Comparison of ENCODE assay signal across 30 cellular contexts in genomic region chr9:86796671-86797070, GRCh38.
"Had no signal": no experiment of that assay in that cellular context is flagged by ENCODE, and none has a peak within 500 bp of the region (broad histone marks: within the 10 kb centered on the region; RNA-seq: fewer than 3 reads in every experiment).

No MANE protein-coding gene starts in this region.

- H3K36me3 ChIP-seq: adrenal gland, cardiac muscle cell, gastroesophageal sphincter, lower lobe of right lung, pancreas, spleen, tibial nerve had no signal

- ATAC-seq: left lobe of liver; mucosa of descending colon; natural killer cell treated with Interleukin-12 subunit alpha and Interleukin-12 subunit beta and Interleukin-15 and Interleukin-18, amount 100 ng/mL, for 72 hours had no signal

- H3K9me3 Mint-ChIP-seq: natural killer cell treated with Interleukin-12 subunit alpha and Interleukin-12 subunit beta and Interleukin-15 and Interleukin-18, amount 100 ng/mL, for 72 hours; T-helper 2 cell treated with Interferon-gamma antibody and Interleukin-4, amounts not matched to agents 5 μg/mL and 100 μg/mL, for 36 hours had no signal

- H3K4me1 ChIP-seq: adrenal gland, psoas muscle, spleen had no signal

- H3K36me3 Mint-ChIP-seq: activated naive CD8-positive, alpha-beta T cell; immature natural killer cell; natural killer cell treated with Interleukin-12 subunit alpha and Interleukin-12 subunit beta and Interleukin-15 and Interleukin-18, amount 100 ng/mL, for 72 hours had no signal

- DNase-seq: activated CD4-positive, alpha-beta T cell treated with anti-CD3 and anti-CD28 coated beads for 4 hours; activated CD4-positive, alpha-beta T cell treated with anti-CD3 and anti-CD28 coated beads, Interleukin-2, amount 50 U/mL, for 48 hours; activated CD8-positive, alpha-beta memory T cell treated with anti-CD3 and anti-CD28 coated beads for 24 hours; activated effector memory CD4-positive, alpha-beta T cell treated with Interleukin-2 at 50 U/mL for 16 hours; activated naive CD4-positive, alpha-beta T cell treated with Interleukin-2 at 50 U/mL for 16 hours; adrenal gland; aorta; body of pancreas; cerebellar nuclear complex; dorsolateral prefrontal cortex; effector memory CD4-positive, alpha-beta T cell; hypothalamus; immature natural killer cell; kidney; lower lobe of right lung; mesendoderm; mucosa of descending colon; pancreas; psoas muscle; spleen; stimulated activated naive CD4-positive, alpha-beta T cell; T-helper 1 cell had no signal

- H3K4me3 ChIP-seq: adrenal gland, body of pancreas, cardiac muscle cell, coronary artery, dorsolateral prefrontal cortex, gastroesophageal sphincter, lower lobe of right lung, mucosa of descending colon, pancreas, psoas muscle, spleen had no signal

- H3K4me1 Mint-ChIP-seq: immature natural killer cell had no signal

- H3K4me3 Mint-ChIP-seq: activated naive CD8-positive, alpha-beta T cell; immature natural killer cell; natural killer cell treated with Interleukin-12 subunit alpha and Interleukin-12 subunit beta and Interleukin-15 and Interleukin-18, amount 100 ng/mL, for 72 hours; T-helper 2 cell treated with Interferon-gamma antibody and Interleukin-4, amounts not matched to agents 5 μg/mL and 100 μg/mL, for 36 hours had no signal

- H3K27me3 ChIP-seq: adrenal gland, body of pancreas, cardiac muscle cell, gastroesophageal sphincter, pancreas, tibial nerve had no signal

- H3K9me3 ChIP-seq: adrenal gland, body of pancreas, gastroesophageal sphincter, lower lobe of right lung, mucosa of descending colon, pancreas, psoas muscle, spleen, tibial nerve had no signal

- H3K27ac Mint-ChIP-seq: activated naive CD8-positive, alpha-beta T cell; immature natural killer cell; natural killer cell treated with Interleukin-12 subunit alpha and Interleukin-12 subunit beta and Interleukin-15 and Interleukin-18, amount 100 ng/mL, for 72 hours; T-helper 2 cell treated with Interferon-gamma antibody and Interleukin-4, amounts not matched to agents 5 μg/mL and 100 μg/mL, for 36 hours had no signal

- H3K27ac ChIP-seq: adrenal gland, body of pancreas, cardiac muscle cell, dorsolateral prefrontal cortex, lower lobe of right lung, pancreas, psoas muscle, spleen had no signal
